Comparison of ENCODE assay signal across 20 cellular contexts in genomic region chr9:98092633-98092971, GRCh38. TPM values are rescaled to one million over a fixed set of nuclear protein-coding genes. Genes with fewer than 3 reads are reported as not detected.
DNase-seq lines count a peak whose midpoint lies in the region; ATAC-seq and TF ChIP-seq lines count a peak whose summit lies in the region.
"Had no signal": no experiment of that assay in that cellular context is flagged by ENCODE, and none has a peak within 500 bp of the region (broad histone marks: within the 10 kb centered on the region; RNA-seq: fewer than 3 reads in every experiment).

No MANE protein-coding gene starts in this region.

- H2AFZ ChIP-seq in neural progenitor cell (replicated peaks): peak overlapping the region; percentile 78

- H3K4me3 Mint-ChIP-seq in activated naive CD8-positive, alpha-beta T cell treated with anti-CD3 and anti-CD28 coated beads, Interleukin-2, amount 50 U/mL, for 24 hours: no peak overlapping the region
- no peak overlapping the region for H3K4me3 Mint-ChIP-seq in neural progenitor cell
- H3K4me3 Mint-ChIP-seq: CD4-positive, alpha-beta T cell had no signal

- H3F3A ChIP-seq in neural progenitor cell (ENCODE audit: low read depth): peaks cover 12% of the 10 kb centered on the region

- peaks cover 15% of the 10 kb centered on the region for H3K27me3 ChIP-seq in neural progenitor cell
- H3K27me3 ChIP-seq: MG63, tibial nerve had no signal

- ATAC-seq in activated naive CD8-positive, alpha-beta T cell treated with anti-CD3 and anti-CD28 coated beads, Interleukin-2, amount 50 U/mL, for 24 hours: no peak

- H3K36me3 ChIP-seq in neural progenitor cell: no peaks in the 10 kb centered on the region

- no peak overlapping the region for H3K4me2 ChIP-seq in neural progenitor cell

- no peaks in the 10 kb centered on the region for H3K79me2 ChIP-seq in neural progenitor cell (ENCODE audit: low read depth)

- no peaks in the 10 kb centered on the region for H3K27me3 Mint-ChIP-seq in activated naive CD8-positive, alpha-beta T cell treated with anti-CD3 and anti-CD28 coated beads, Interleukin-2, amount 50 U/mL, for 24 hours
- peaks cover 9% of the 10 kb centered on the region for H3K27me3 Mint-ChIP-seq in neural progenitor cell (ENCODE audit: insufficient read depth, low read depth)
- H3K27me3 Mint-ChIP-seq: CD4-positive, alpha-beta T cell had no signal

- H4K20me1 ChIP-seq in neural progenitor cell (ENCODE audit: low read depth): no peaks in the 10 kb centered on the region

- no peaks in the 10 kb centered on the region for H3K9me3 ChIP-seq in neural progenitor cell (ENCODE audit: low read depth)
- H3K9me3 ChIP-seq: MG63, tibial nerve had no signal

- H3K9ac ChIP-seq in neural progenitor cell: no peak overlapping the region

- peaks cover 32% of the 10 kb centered on the region for H3K36me3 Mint-ChIP-seq in activated naive CD8-positive, alpha-beta T cell treated with anti-CD3 and anti-CD28 coated beads, Interleukin-2, amount 50 U/mL, for 24 hours (ENCODE audit: low read depth)
- H3K36me3 Mint-ChIP-seq in neural progenitor cell: no peaks in the 10 kb centered on the region

- H3K4me1 Mint-ChIP-seq in activated naive CD8-positive, alpha-beta T cell treated with anti-CD3 and anti-CD28 coated beads, Interleukin-2, amount 50 U/mL, for 24 hours: peaks cover 16% of the 10 kb centered on the region
- peaks cover 16% of the 10 kb centered on the region for H3K4me1 Mint-ChIP-seq in neural progenitor cell

- H3K27ac Mint-ChIP-seq in activated naive CD8-positive, alpha-beta T cell treated with anti-CD3 and anti-CD28 coated beads, Interleukin-2, amount 50 U/mL, for 24 hours: peak overlapping the region; percentile 27
- no peak overlapping the region for H3K27ac Mint-ChIP-seq in neural progenitor cell

- peak; percentile 45 for DNase-seq in activated CD8-positive, alpha-beta memory T cell treated with anti-CD3 and anti-CD28 coated beads, Interleukin-2, amount 50 U/mL, for 48 hours
- DNase-seq in activated CD8-positive, alpha-beta memory T cell treated with anti-CD3 and anti-CD28 coated beads, Interleukin-2, amount 50 U/mL, for 4 hours: no peak
- DNase-seq in MV-4-11 (lab: John Stamatoyannopoulos, UW): peak; percentile 72
- no peak for DNase-seq in activated naive CD8-positive, alpha-beta T cell treated with anti-CD3 and anti-CD28 coated beads, Interleukin-2, amount 50 U/mL, for 24 hours
- no peak for DNase-seq in neural progenitor cell (ENCODE audit: low spot score)
- no peak for DNase-seq in caudate nucleus (lab: John Stamatoyannopoulos, UW)
- DNase-seq in NCI-H774 (lab: John Stamatoyannopoulos, UW): no peak
- DNase-seq in HT-29 (ENCODE audit: low spot score): no peak
- DNase-seq: DND-41; foreskin melanocyte; MG63; NCI-H1694; NCI-H345; NK-92 treated with Interleukin-12 subunit alpha and Interleukin-12 subunit beta, amount 100 ng/mL, for 24 hours; RPMI8226; small intestine; stimulated activated CD8-positive, alpha-beta memory T cell treated with anti-CD3 and anti-CD28 coated beads, Interleukin-4, amount 100 ng/mL, for 48 hours had no signal

- H3K4me1 ChIP-seq in neural progenitor cell: peaks cover 16% of the 10 kb centered on the region

- H3K9me3 Mint-ChIP-seq in activated naive CD8-positive, alpha-beta T cell treated with anti-CD3 and anti-CD28 coated beads, Interleukin-2, amount 50 U/mL, for 24 hours: no peaks in the 10 kb centered on the region
- peaks cover 2% of the 10 kb centered on the region for H3K9me3 Mint-ChIP-seq in neural progenitor cell
- H3K9me3 Mint-ChIP-seq: CD4-positive, alpha-beta T cell had no signal

- H3K27ac ChIP-seq in neural progenitor cell (no peak overlapping the region), caudate nucleus (ENCODE audit: low read depth, low read length) (no peak overlapping the region)
- H3K27ac ChIP-seq: epithelial cell of prostate, tibial nerve had no signal

- TF ChIP-seq CTCF in neural progenitor cell (IDR thresholded peaks at IDR 0.05): no peak

- H3K4me3 ChIP-seq in neural progenitor cell: no peak overlapping the region
- H3K4me3 ChIP-seq: MG63, tibial nerve had no signal

RNA-seq across cellular contexts. Expression of gene TRIM14, which starts 26.4 kb away (rescaled TPM):
- total RNA-seq in neural progenitor cell (ENCODE audit: low replicate concordance): 0.17 and 2.7 TPM in 2 replicates
- 31.2 and 34.2 TPM in 2 replicates for total RNA-seq in HT-29 (2014; rRNA removed; shearing (Covaris generic))

RNA-seq across cellular contexts. Expression of gene NANS, which starts 36.1 kb away (rescaled TPM):
- total RNA-seq in neural progenitor cell (ENCODE audit: low replicate concordance): 13.0 and 17.0 TPM in 2 replicates
- total RNA-seq in HT-29 (2014; rRNA removed; shearing (Covaris generic)): 122 and 125 TPM in 2 replicates

Comparison
In these comparisons a context has a peak if more than half of its experiments do, and no peak if none do; other contexts are left out.
1. DNase-seq: peak in activated CD8-positive, alpha-beta memory T cell treated with anti-CD3 and anti-CD28 coated beads, Interleukin-2, amount 50 U/mL, for 48 hours (single experiment) and MV-4-11 (single experiment); none in activated CD8-positive, alpha-beta memory T cell treated with anti-CD3 and anti-CD28 coated beads, Interleukin-2, amount 50 U/mL, for 4 hours (single experiment), activated naive CD8-positive, alpha-beta T cell treated with anti-CD3 and anti-CD28 coated beads, Interleukin-2, amount 50 U/mL, for 24 hours (single experiment), neural progenitor cell (single experiment), caudate nucleus (0 of 61), NCI-H774 (single experiment) and HT-29 (single experiment).